30 cellular contexts compared by ENCODE assay signal in genomic region chr1:118160825-118161224, GRCh38. TPM values are rescaled to one million over a fixed set of nuclear protein-coding genes. Genes with fewer than 3 reads are reported as not detected.
"Had no signal": no experiment of that assay in that cellular context is flagged by ENCODE, and none has a peak within 500 bp of the region (broad histone marks: within the 10 kb centered on the region; RNA-seq: fewer than 3 reads in every experiment).

No MANE protein-coding gene starts in this region.

- ATAC-seq: activated CD4-positive, CD25-positive, alpha-beta regulatory T cell treated with anti-CD3 and anti-CD28 coated beads, Interleukin-2, amount 50 U/mL, for 24 hours; body of pancreas; effector memory CD8-positive, alpha-beta T cell; gastroesophageal sphincter; left colon; right lobe of liver; stimulated activated naive B cell treated with anti-CD40 and anti-IgM and Interleukin-4, amounts not matched to agents 10 μg/mL and 1 μg/mL and 100 μg/mL, for 72 hours had no signal

- DNase-seq: activated CD4-positive, alpha-beta T cell treated with anti-CD3 and anti-CD28 coated beads for 48 hours; activated CD4-positive, alpha-beta T cell treated with anti-CD3 and anti-CD28 coated beads, Interleukin-2, amount 50 U/mL, for 48 hours; activated CD8-positive, alpha-beta memory T cell treated with anti-CD3 and anti-CD28 coated beads for 24 hours; activated effector memory CD4-positive, alpha-beta T cell treated with Interleukin-2 at 50 U/mL for 16 hours; activated naive CD4-positive, alpha-beta T cell treated with Interleukin-2 at 50 U/mL for 16 hours; anterior cingulate cortex; body of pancreas; caudate nucleus; cortex of kidney; effector memory CD8-positive, alpha-beta T cell; esophagus squamous epithelium; head of caudate nucleus; hippocampal formation; left colon; naive B cell; ovary; right lobe of liver; stimulated activated CD4-positive, alpha-beta T cell treated with anti-CD3 and anti-CD28 coated beads, Interleukin-15, amount 100 ng/mL, for 24 hours; stimulated activated CD4-positive, alpha-beta T cell treated with anti-CD3 and anti-CD28 coated beads, Interleukin-2, amount 100 ng/mL, for 24 hours; stimulated activated naive B cell treated with anti-CD40 and anti-IgM and Interleukin-4, amounts not matched to agents 10 μg/mL and 1 μg/mL and 100 μg/mL, for 72 hours; stomach; T-helper 9 cell; thyroid gland had no signal

- H3K9me3 ChIP-seq: body of pancreas, esophagus squamous epithelium, gastroesophageal sphincter, ovary, right lobe of liver, stomach, thyroid gland, upper lobe of left lung had no signal

- H3K4me1 ChIP-seq: body of pancreas, gastroesophageal sphincter, right lobe of liver, stomach, upper lobe of left lung had no signal

- H3K27ac ChIP-seq: body of pancreas, esophagus squamous epithelium, gastroesophageal sphincter, ovary, right lobe of liver, stomach, thyroid gland, upper lobe of left lung, WERI-Rb-1 had no signal

- H3K27me3 ChIP-seq: body of pancreas, esophagus squamous epithelium, gastroesophageal sphincter, ovary, right lobe of liver, stomach, thyroid gland, upper lobe of left lung had no signal

- H3K4me3 ChIP-seq: body of pancreas, esophagus squamous epithelium, gastroesophageal sphincter, ovary, right lobe of liver, stomach, thyroid gland, upper lobe of left lung had no signal

- H3K36me3 ChIP-seq: esophagus squamous epithelium, gastroesophageal sphincter, ovary, right lobe of liver, stomach, thyroid gland, upper lobe of left lung, WERI-Rb-1 had no signal

RNA-seq across cellular contexts. Expression of gene SPAG17, which starts 24.2 kb away (rescaled TPM):
- total RNA-seq: endothelial cell of umbilical vein; left colon; T-helper 1 cell treated with Interleukin-12 subunit alpha and Interleukin-12 subunit beta and Interleukin-4 antibody, amounts not matched to agents 30 ng/mL and 1 ng/mL, for 36 hours had no signal
- polyA plus RNA-seq: endothelial cell of umbilical vein, liver had no signal
